32 cellular contexts compared by ENCODE assay signal in genomic region chr10:116732546-116732945, GRCh38. TPM values are rescaled to one million over a fixed set of nuclear protein-coding genes. Genes with fewer than 3 reads are reported as not detected.
A peak's percentile ranks its signal among the peaks of the same experiment; 100 is the strongest.
DNase-seq lines count a peak whose midpoint lies in the region; ATAC-seq and TF ChIP-seq lines count a peak whose summit lies in the region.
"Had no signal": no experiment of that assay in that cellular context is flagged by ENCODE, and none has a peak within 500 bp of the region (broad histone marks: within the 10 kb centered on the region; RNA-seq: fewer than 3 reads in every experiment).

No MANE protein-coding gene starts in this region.

- H3K4me3 Mint-ChIP-seq in endothelial cell (ENCODE audit: unreplicated experiment), result no peak overlapping the region
- H3K4me3 Mint-ChIP-seq: activated naive CD8-positive, alpha-beta T cell; activated T-cell treated with anti-CD3 and anti-CD28 coated beads, Interleukin-2, amount 50 U/mL, for 24 hours; CD4-positive, CD25-positive, alpha-beta regulatory T cell; effector memory CD8-positive, alpha-beta T cell; neural crest cell; stimulated activated effector memory CD8-positive, alpha-beta T cell treated with anti-CD3 and anti-CD28 coated beads, Interleukin-12 subunit alpha, Interleukin-12 subunit beta, amount 100 ng/mL, for 72 hours; T-cell had no signal

- no peaks in the 10 kb centered on the region for H3K4me1 Mint-ChIP-seq in endothelial cell (ENCODE audit: unreplicated experiment)
- H3K4me1 Mint-ChIP-seq: CD4-positive, CD25-positive, alpha-beta regulatory T cell; neural crest cell; stimulated activated effector memory CD8-positive, alpha-beta T cell treated with anti-CD3 and anti-CD28 coated beads, Interleukin-12 subunit alpha, Interleukin-12 subunit beta, amount 100 ng/mL, for 72 hours; T-cell had no signal

- WGBS in gastroesophageal sphincter (ENCODE audit: low coverage in 1 of 2), 2 donors, result 42 to 58% methylated on average over 3 to 8 of the region's 8 CpGs

- H3K4me3 ChIP-seq in SJSA1 (no peak overlapping the region), gastroesophageal sphincter (no peak overlapping the region)
- H3K4me3 ChIP-seq: GM12878, MG63 had no signal

- DNase-seq in ACHN (peak; percentile 46), SJSA1 (ENCODE audit: low read depth in 1 of 2, low spot score in 2 of 2) (no peak), renal cortical epithelial cell (ENCODE audit: low read depth) (peak; percentile 54), nucleus accumbens (lab: John Stamatoyannopoulos, UW) (no peak), endothelial cell (ENCODE audit: low spot score) (no peak), retina (no peak), COR-L47 (lab: John Stamatoyannopoulos, UW) (no peak)
- DNase-seq: 8988T; activated CD4-positive, alpha-beta T cell treated with anti-CD3 and anti-CD28 coated beads, Interleukin-2, amount 50 U/mL, for 1 hour; activated effector memory CD4-positive, alpha-beta T cell treated with anti-CD3 and anti-CD28 coated beads, Interleukin-2, amount 50 U/mL, for 16 hours; activated T-cell treated with anti-CD3 and anti-CD28 coated beads, Interleukin-2, amount 50 U/mL, for 24 hours; AML-193; anterior cingulate cortex; CD4-positive, CD25-positive, alpha-beta regulatory T cell; effector memory CD8-positive, alpha-beta T cell; foreskin keratinocyte; H7; MG63; NCI-H1105; NCI-H187 treated with DMSO at 0.1 percent for 48 hours; NCI-H2171; NCI-H526; NK-92 treated with Interleukin-12 subunit alpha and Interleukin-12 subunit beta, amount 100 ng/mL, for 24 hours; posterior cingulate gyrus; stimulated activated CD4-positive, alpha-beta T cell treated with anti-CD3 and anti-CD28 coated beads, Interleukin-15, amount 100 ng/mL, for 24 hours; T-cell had no signal

- H3K36me3 ChIP-seq in SJSA1, result no peaks in the 10 kb centered on the region
- H3K36me3 ChIP-seq in gastroesophageal sphincter, result no peaks in the 10 kb centered on the region
- H3K36me3 ChIP-seq: MG63 had no signal

- TF ChIP-seq EP300 in gastroesophageal sphincter (IDR thresholded peaks at IDR 0.05), result no peak

- no peaks in the 10 kb centered on the region for H3K27me3 ChIP-seq in SJSA1 (replicated peaks)
- no peaks in the 10 kb centered on the region for H3K27me3 ChIP-seq in gastroesophageal sphincter
- H3K27me3 ChIP-seq: foreskin keratinocyte, MG63 had no signal

- no peaks in the 10 kb centered on the region for H3K9me3 Mint-ChIP-seq in endothelial cell (ENCODE audit: unreplicated experiment)
- H3K9me3 Mint-ChIP-seq: activated T-cell treated with anti-CD3 and anti-CD28 coated beads, Interleukin-2, amount 50 U/mL, for 24 hours; effector memory CD8-positive, alpha-beta T cell; neural crest cell; stimulated activated effector memory CD8-positive, alpha-beta T cell treated with anti-CD3 and anti-CD28 coated beads, Interleukin-12 subunit alpha, Interleukin-12 subunit beta, amount 100 ng/mL, for 72 hours had no signal

- H3K9me3 ChIP-seq in SJSA1 (replicated peaks) (no peaks in the 10 kb centered on the region), gastroesophageal sphincter (no peaks in the 10 kb centered on the region)
- H3K9me3 ChIP-seq: MG63 had no signal

- no peak overlapping the region for H3K27ac Mint-ChIP-seq in endothelial cell (ENCODE audit: unreplicated experiment)
- H3K27ac Mint-ChIP-seq: activated naive CD8-positive, alpha-beta T cell; activated T-cell treated with anti-CD3 and anti-CD28 coated beads, Interleukin-2, amount 50 U/mL, for 24 hours; CD4-positive, CD25-positive, alpha-beta regulatory T cell; effector memory CD8-positive, alpha-beta T cell; stimulated activated effector memory CD8-positive, alpha-beta T cell treated with anti-CD3 and anti-CD28 coated beads, Interleukin-12 subunit alpha, Interleukin-12 subunit beta, amount 100 ng/mL, for 72 hours; T-cell had no signal

- no peak for ATAC-seq in gastroesophageal sphincter
- ATAC-seq: effector memory CD8-positive, alpha-beta T cell; foreskin keratinocyte; GM12878; stimulated activated effector memory CD8-positive, alpha-beta T cell treated with anti-CD3 and anti-CD28 coated beads, Interleukin-12 subunit alpha, Interleukin-12 subunit beta, amount 100 ng/mL, for 72 hours; T-cell had no signal

- H3K36me3 Mint-ChIP-seq in endothelial cell (ENCODE audit: low read depth, unreplicated experiment), result no peaks in the 10 kb centered on the region
- H3K36me3 Mint-ChIP-seq: CD4-positive, CD25-positive, alpha-beta regulatory T cell; stimulated activated effector memory CD8-positive, alpha-beta T cell treated with anti-CD3 and anti-CD28 coated beads, Interleukin-12 subunit alpha, Interleukin-12 subunit beta, amount 100 ng/mL, for 72 hours; T-cell had no signal

- H3K4me1 ChIP-seq in SJSA1 (replicated peaks) (peaks cover 19% of the 10 kb centered on the region), gastroesophageal sphincter (peaks cover 0 to 31% (median 7%) of the 10 kb centered on the region in 3 donors)
- H3K4me1 ChIP-seq: foreskin keratinocyte had no signal

- H3K27ac ChIP-seq in SJSA1 (peak overlapping the region; percentile 46), gastroesophageal sphincter (peak overlapping the region in 3 of 4 donors; percentile 11 to 38 (median 19))
- H3K27ac ChIP-seq: foreskin keratinocyte, KMS-11 had no signal

- TF ChIP-seq POLR2A in gastroesophageal sphincter (IDR thresholded peaks at IDR 0.05), result no peak

- no peak for TF ChIP-seq CTCF in gastroesophageal sphincter (IDR thresholded peaks at IDR 0.05)
- no peak for TF ChIP-seq CTCF in endothelial cell (IDR thresholded peaks at IDR 0.05; ENCODE audit: unreplicated experiment)

- H3K27me3 Mint-ChIP-seq in endothelial cell (ENCODE audit: unreplicated experiment), result peaks cover 4% of the 10 kb centered on the region

- in situ Hi-C loops in ACHN (cut with HindIII; ENCODE audit: low pct_ligation_motif_present, low pct_unique_long_range_greater_than_20kb, low sequenced_read_pairs), result no loop called here

RNA-seq across cellular contexts. Expression of gene HSPA12A, which starts 9.8 kb away (rescaled TPM):
- 5.2 and 9.0 TPM in 2 replicates for total RNA-seq in SJSA1 (2014; rRNA removed; shearing (Covaris generic))
- 10 to 100 TPM; 12.3 to 26.3 (median 20.6) TPM for total RNA-seq in gastroesophageal sphincter
- total RNA-seq in renal cortical epithelial cell, result 24.7 and 79.5 TPM in 2 replicates
- 2.8 TPM for total RNA-seq in endothelial cell (ENCODE audit: unreplicated experiment)

Comparison
In these comparisons a context has a peak if more than half of its experiments do, and no peak if none do; other contexts are left out.
1. DNase-seq: peak in ACHN (single experiment) and renal cortical epithelial cell (single experiment); none in SJSA1 (0 of 2), nucleus accumbens (0 of 56), endothelial cell (single experiment), retina (single experiment) and COR-L47 (single experiment).